8 cellular contexts compared by ENCODE assay signal in genomic region chr14:106417224-106418049, GRCh38.
DNase-seq lines count a peak whose midpoint lies in the region; ATAC-seq and TF ChIP-seq lines count a peak whose summit lies in the region.

No MANE protein-coding gene starts in this region.

- H3K9me3 ChIP-seq in OCI-LY7 (ENCODE audit: low read length) (peaks cover 26% of the 10 kb centered on the region), right cardiac atrium (ENCODE audit: control insufficient read depth, low read length) (no peaks in the 10 kb centered on the region)

- H2AFZ ChIP-seq in OCI-LY7 (ENCODE audit: low read length): no peak overlapping the region

- H3K79me2 ChIP-seq in OCI-LY7 (ENCODE audit: insufficient read depth, low read depth, low read length): no peaks in the 10 kb centered on the region

- WGBS in right cardiac atrium: 66% methylated on average over 13 of the region's 13 CpGs

- intact Hi-C loops in OCI-LY7 (cut with micrococcal nuclease; ENCODE audit: unreplicated experiment) (no loop called here), right cardiac atrium (cut with DNase I) (no loop called here)
- intact Hi-C loops in activated T-helper 1 cell treated with anti-CD3 and anti-CD28 coated beads, Interleukin-12 subunit alpha, Interleukin-12 subunit beta, Interleukin-2, Interleukin-4 antibody, amounts not matched to agents 30 ng/mL and 10 ng/mL and 1 ng/mL, durations not matched to agents 14 hours and 24 hours and 36 hours (cut with micrococcal nuclease): loop anchor here (1.0 to 5.0 kb wide), 3 partner anchors 23 to 109 kb away; no protein-coding TSS in a partner anchor

- H3K4me1 ChIP-seq in OCI-LY7 (ENCODE audit: insufficient read depth, low read length, poor library complexity, severe bottlenecking): no peaks in the 10 kb centered on the region
- no peaks in the 10 kb centered on the region for H3K4me1 ChIP-seq in right cardiac atrium (ENCODE audit: control insufficient read depth, insufficient read depth, low read length)

- H3K36me3 ChIP-seq in OCI-LY7 (ENCODE audit: insufficient read depth, low read length): peaks cover 5% of the 10 kb centered on the region; the same call in 1 of the 2 replicates

- no peaks in the 10 kb centered on the region for H4K20me1 ChIP-seq in OCI-LY7 (ENCODE audit: insufficient read depth, low read length)

- H3K4me3 Mint-ChIP-seq in activated T-helper 1 cell treated with anti-CD3 and anti-CD28 coated beads, Interleukin-12 subunit alpha, Interleukin-12 subunit beta, Interleukin-2, Interleukin-4 antibody, amounts not matched to agents 30 ng/mL and 10 ng/mL and 1 ng/mL, durations not matched to agents 14 hours and 24 hours and 36 hours: no peak overlapping the region

- no peak overlapping the region for H3K27ac Mint-ChIP-seq in activated T-helper 1 cell treated with anti-CD3 and anti-CD28 coated beads, Interleukin-12 subunit alpha, Interleukin-12 subunit beta, Interleukin-2, Interleukin-4 antibody, amounts not matched to agents 30 ng/mL and 10 ng/mL and 1 ng/mL, durations not matched to agents 14 hours and 24 hours and 36 hours

- H3K36me3 Mint-ChIP-seq in activated T-helper 1 cell treated with anti-CD3 and anti-CD28 coated beads, Interleukin-12 subunit alpha, Interleukin-12 subunit beta, Interleukin-2, Interleukin-4 antibody, amounts not matched to agents 30 ng/mL and 10 ng/mL and 1 ng/mL, durations not matched to agents 14 hours and 24 hours and 36 hours (ENCODE audit: low read depth): no peaks in the 10 kb centered on the region

- no peaks in the 10 kb centered on the region for H3K9me3 Mint-ChIP-seq in activated T-helper 1 cell treated with anti-CD3 and anti-CD28 coated beads, Interleukin-12 subunit alpha, Interleukin-12 subunit beta, Interleukin-2, Interleukin-4 antibody, amounts not matched to agents 30 ng/mL and 10 ng/mL and 1 ng/mL, durations not matched to agents 14 hours and 24 hours and 36 hours

- DNase-seq in NCI-H345 (lab: John Stamatoyannopoulos, UW): peak; percentile 38
- no peak for DNase-seq in NCI-H345 treated with DMSO at 0.1 percent for 48 hours (lab: John Stamatoyannopoulos, UW; ENCODE audit: unreplicated experiment)
- peak; percentile 82 for DNase-seq in OCI-LY7 (ENCODE audit: low spot score)
- DNase-seq in activated T-helper 1 cell treated with anti-CD3 and anti-CD28 coated beads, Interleukin-12 subunit alpha, Interleukin-12 subunit beta, Interleukin-2, Interleukin-4 antibody, amounts not matched to agents 30 ng/mL and 10 ng/mL and 1 ng/mL, durations not matched to agents 14 hours and 24 hours and 36 hours (ENCODE audit: low spot score): peak; percentile 86
- peak; percentile 41 to 79 (median 72) for DNase-seq in right cardiac atrium
- DNase-seq in stimulated activated CD8-positive, alpha-beta memory T cell treated with anti-CD3 and anti-CD28 coated beads, Interleukin-12 subunit alpha, Interleukin-12 subunit beta, amount 100 ng/mL, for 4 hours (ENCODE audit: low read depth): peak; percentile 40
- no peak for DNase-seq in glomerular visceral epithelial cell (ENCODE audit: extremely low spot score)

- POLR2A ChIA-PET in OCI-LY7 (lab: Charles Lee): no interaction called here

- BruUV-seq in OCI-LY7 (replicated peaks; lab: Mats Ljungman, UMichigan): no TSS peak

- TF ChIP-seq CTCF in OCI-LY7 (conservative IDR thresholded peaks at IDR 0.05; ENCODE audit: low read length): peak; percentile 100

- ATAC-seq in HG02798 (IDR thresholded peaks at IDR 0.05; ENCODE audit: poor library complexity, unreplicated experiment) (peak; percentile 75), right cardiac atrium (peak; percentile 28 to 29)

- H3K27ac ChIP-seq in OCI-LY7 (ENCODE audit: low read depth, low read length, poor library complexity, severe bottlenecking): no peak overlapping the region
- no peak overlapping the region for H3K27ac ChIP-seq in right cardiac atrium (ENCODE audit: low read length)

- no peaks in the 10 kb centered on the region for H3K9me2 ChIP-seq in OCI-LY7 (ENCODE audit: insufficient read depth, low read length)

- CTCF ChIA-PET in OCI-LY7 (lab: Charles Lee; ENCODE audit: unreplicated experiment): interaction anchor here (1.0 kb wide), 1 partner anchor 56 kb away, joined by 4 read pairs; no protein-coding TSS in a partner anchor

- no peak overlapping the region for H3K4me3 ChIP-seq in OCI-LY7 (ENCODE audit: low read depth, low read length, poor library complexity, severe bottlenecking)
- no peak overlapping the region for H3K4me3 ChIP-seq in right cardiac atrium (ENCODE audit: low read length)

- H3K4me2 ChIP-seq in OCI-LY7 (ENCODE audit: low read length): no peak overlapping the region

- peaks cover 9% of the 10 kb centered on the region for H3K27me3 Mint-ChIP-seq in activated T-helper 1 cell treated with anti-CD3 and anti-CD28 coated beads, Interleukin-12 subunit alpha, Interleukin-12 subunit beta, Interleukin-2, Interleukin-4 antibody, amounts not matched to agents 30 ng/mL and 10 ng/mL and 1 ng/mL, durations not matched to agents 14 hours and 24 hours and 36 hours (ENCODE audit: insufficient read depth)

- no peaks in the 10 kb centered on the region for H3K27me3 ChIP-seq in right cardiac atrium (ENCODE audit: control insufficient read depth, insufficient read depth)

- peaks cover 15% of the 10 kb centered on the region for H3K4me1 Mint-ChIP-seq in activated T-helper 1 cell treated with anti-CD3 and anti-CD28 coated beads, Interleukin-12 subunit alpha, Interleukin-12 subunit beta, Interleukin-2, Interleukin-4 antibody, amounts not matched to agents 30 ng/mL and 10 ng/mL and 1 ng/mL, durations not matched to agents 14 hours and 24 hours and 36 hours (ENCODE audit: low read depth)

Comparison
In these comparisons a context has a peak if more than half of its experiments do, and no peak if none do; other contexts are left out.
1. DNase-seq: peak in NCI-H345 (single experiment), OCI-LY7 (single experiment), activated T-helper 1 cell treated with anti-CD3 and anti-CD28 coated beads, Interleukin-12 subunit alpha, Interleukin-12 subunit beta, Interleukin-2, Interleukin-4 antibody, amounts not matched to agents 30 ng/mL and 10 ng/mL and 1 ng/mL, durations not matched to agents 14 hours and 24 hours and 36 hours (single experiment), right cardiac atrium (3 of 3) and stimulated activated CD8-positive, alpha-beta memory T cell treated with anti-CD3 and anti-CD28 coated beads, Interleukin-12 subunit alpha, Interleukin-12 subunit beta, amount 100 ng/mL, for 4 hours (single experiment); none in NCI-H345 treated with DMSO at 0.1 percent for 48 hours (single experiment) and glomerular visceral epithelial cell (single experiment).